In the genomic region with DNA sequence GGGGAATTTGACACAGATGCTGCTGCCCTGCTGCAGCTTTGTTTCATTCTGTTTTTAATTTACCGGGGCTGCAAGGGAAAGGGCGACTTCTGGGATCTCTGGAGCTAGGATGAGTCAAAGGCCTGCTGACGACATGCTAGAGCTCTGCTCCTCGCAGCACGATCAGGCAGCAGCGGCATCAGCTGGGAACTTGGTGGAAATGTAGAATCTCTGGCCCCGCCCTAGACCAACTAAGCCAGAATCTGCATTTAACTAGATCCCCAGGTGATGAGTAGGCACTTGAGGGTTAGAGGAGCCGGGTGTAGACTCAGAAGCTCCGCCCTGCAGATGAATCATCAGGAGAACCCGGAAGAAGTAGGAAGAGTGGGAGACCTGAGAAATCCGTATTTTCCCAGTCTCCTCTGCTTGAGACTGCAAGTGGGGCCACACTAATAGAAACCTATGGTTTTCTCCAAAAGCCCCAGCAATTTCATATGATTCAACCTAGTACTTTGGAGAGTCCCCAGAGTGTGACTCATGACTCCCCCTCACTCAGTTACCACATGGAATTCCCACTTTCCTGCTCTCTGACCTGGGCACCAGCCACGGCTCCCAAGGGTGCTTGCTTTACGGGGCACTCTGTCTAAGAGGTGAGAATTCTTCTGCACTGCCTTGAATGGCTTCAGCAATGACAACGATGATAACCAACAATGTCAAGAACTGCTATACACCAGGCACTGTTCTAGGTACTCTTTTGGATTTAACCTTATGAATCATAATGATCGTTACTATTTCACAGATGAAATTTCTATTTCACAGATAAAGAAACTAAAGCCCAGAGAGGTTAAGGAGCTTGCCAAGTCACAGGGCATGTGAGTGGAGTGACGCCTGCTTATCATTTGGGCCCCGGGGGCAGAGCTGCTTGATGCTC, we compare ENCODE assay signal across 8 cellular contexts. TPM values are rescaled to one million over a fixed set of nuclear protein-coding genes. Genes with fewer than 3 reads are reported as not detected.
DNase-seq lines count a peak whose midpoint lies in the region; ATAC-seq, FAIRE-seq and TF ChIP-seq lines count a peak whose summit lies in the region.

No MANE protein-coding gene starts in this region.

- H3K27ac ChIP-seq in RWPE1 (peak overlapping the region; percentile 86), lung (ENCODE audit: low read depth in 1 of 2, low read length in 1 of 2) (no peak overlapping the region), stomach (no peak overlapping the region)

- H3K27me3 Mint-ChIP-seq in MCF 10A (ENCODE audit: insufficient read depth, unreplicated experiment), result no peaks in the 10 kb centered on the region

- H3K27ac Mint-ChIP-seq in MCF 10A (ENCODE audit: low read depth, unreplicated experiment), result peak overlapping the region; percentile 94

- TF ChIP-seq POLR2A in stomach (IDR thresholded peaks at IDR 0.05), result no peak

- 59 to 79% methylated on average over 17 of the region's 17 CpGs for WGBS in lung, 2 donors
- WGBS in stomach, 5 donors, result 44 to 56% (median 51%) methylated on average over 17 of the region's 17 CpGs

- H3K27me3 ChIP-seq in lung (ENCODE audit: control insufficient read depth, insufficient read depth) (no peaks in the 10 kb centered on the region), stomach (peaks cover 0 to 9% (median 0%) of the 10 kb centered on the region in 3 donors)

- peak overlapping the region; percentile 61 for H3K4me3 Mint-ChIP-seq in MCF 10A (ENCODE audit: unreplicated experiment)

- H3K4me1 ChIP-seq in lung (ENCODE audit: control insufficient read depth in 2 of 2, insufficient read depth in 2 of 2, low read length in 2 of 2) (no peaks in the 10 kb centered on the region), stomach (peaks cover 0 to 11% (median 4%) of the 10 kb centered on the region in 4 donors)

- TF ChIP-seq CTCF in AG09309 (IDR thresholded peaks at IDR 0.05; ENCODE audit: control insufficient read depth, insufficient read depth, low read depth, low read length, missing control alignments) (peak; percentile 42), RWPE1 (conservative IDR thresholded peaks at IDR 0.05; ENCODE audit: low read depth) (peak; percentile 22; the same call in 1 of the 2 replicates), MCF 10A (IDR thresholded peaks at IDR 0.05; ENCODE audit: unreplicated experiment) (no peak), lung (IDR thresholded peaks at IDR 0.05; ENCODE audit: control extremely low read depth, extremely low read depth) (no peak), stomach (IDR thresholded peaks at IDR 0.05) (no peak)

- TF ChIP-seq EP300 in stomach (IDR thresholded peaks at IDR 0.05), result no peak

- no peaks in the 10 kb centered on the region for H3K9me3 Mint-ChIP-seq in MCF 10A (ENCODE audit: unreplicated experiment)

- no peak for FAIRE-seq in frontal cortex (lab: Jason Lieb, UNC)

- no peaks in the 10 kb centered on the region for H3K36me3 Mint-ChIP-seq in MCF 10A (ENCODE audit: insufficient read depth, unreplicated experiment)

- BruUV-seq in MCF 10A (replicated peaks; lab: Mats Ljungman, UMichigan), result TSS peak; percentile 80

- POLR2A ChIA-PET in RWPE1 (lab: Yijun Ruan, JAX; ENCODE audit: low non-redundant PET), result interaction anchor here (0.5 to 1.5 kb wide), 6 partner anchors 47 to 264 kb away, joined by 3 to 5 read pairs (median 4); a partner anchor contains a TSS
- POLR2A ChIA-PET in MCF 10A (lab: Yijun Ruan, JAX), result interaction anchor here (0.5 to 3.4 kb wide), 20 partner anchors 10 to 342 kb away, joined by 3 to 34 read pairs (median 3); a partner anchor contains a TSS

- no peaks in the 10 kb centered on the region for H3K36me3 ChIP-seq in lung (ENCODE audit: control insufficient read depth in 2 of 2, insufficient read depth in 2 of 2, low read length in 2 of 2)
- H3K36me3 ChIP-seq in stomach, result no peaks in the 10 kb centered on the region

- CTCF ChIA-PET in RWPE1 (lab: Yijun Ruan, JAX), result interaction anchor here (0.5 to 1.5 kb wide), 8 partner anchors 32 to 140 kb away, joined by 3 to 8 read pairs (median 4); a partner anchor contains a TSS
- CTCF ChIA-PET in MCF 10A (lab: Yijun Ruan, JAX), result interaction anchor here (0.6 to 3.2 kb wide), 12 partner anchors 43 to 601 kb away, joined by 3 to 17 read pairs (median 4); a partner anchor contains a TSS

- peaks cover 0 to 2% of the 10 kb centered on the region in 2 donors for H3K9me3 ChIP-seq in lung (ENCODE audit: control insufficient read depth in 2 of 2, insufficient read depth in 1 of 2, low read length in 1 of 2)
- H3K9me3 ChIP-seq in stomach, result no peaks in the 10 kb centered on the region

- peak; percentile 70 for ATAC-seq in GM19025 (IDR thresholded peaks at IDR 0.05; ENCODE audit: low read depth, unreplicated experiment)
- peak; percentile 61 for ATAC-seq in HG03571 (IDR thresholded peaks at IDR 0.05; ENCODE audit: unreplicated experiment)
- peak; percentile 77 for ATAC-seq in lung (ENCODE audit: insufficient read depth, low FRiP score)

- DNase-seq in AG09309 (ENCODE audit: low read depth) (peak; percentile 95), RWPE1 (ENCODE audit: low spot score) (peak; percentile 95), MCF 10A (ENCODE audit: unreplicated experiment) (peak; percentile 99), lung (ENCODE audit: low spot score) (peak; percentile 72), stomach (peak; percentile 36), frontal cortex (ENCODE audit: low spot score in 2 of 2) (no peak)

- H3K4me3 ChIP-seq in AG09309 (ENCODE audit: control insufficient read depth, low read depth, low read length) (peak overlapping the region; percentile 14), lung (no peak overlapping the region), stomach (no peak overlapping the region)

- intact Hi-C loops in MCF 10A (cut with micrococcal nuclease) (loop anchor here (1.0 to 5.0 kb wide), 4 partner anchors 43 to 207 kb away; a partner anchor contains a TSS), stomach (cut with DNase I; ENCODE audit: low total_unique reads) (no loop called here)

- peaks cover 26% of the 10 kb centered on the region for H3K4me1 Mint-ChIP-seq in MCF 10A (ENCODE audit: insufficient read depth, unreplicated experiment)

RNA-seq across cellular contexts. Expression of a gene that starts 18.1 kb away (rescaled TPM):
- total RNA-seq in MCF 10A (2022) (0.47 and 0.54 TPM in 2 replicates), lung (1 to 10 TPM; 2.8 to 4.3 TPM), stomach (10 to 100 TPM in 1 of 5 donors, 1 to 10 TPM in 2, not detected in 2; 1.4 to 31.4 (median 4.6) TPM), frontal cortex (5,262 TPM)
- polyA plus RNA-seq in lung (1 to 10 TPM in 1 of 2 donors, under 1 TPM in 1; 0.85 to 2.4 TPM), stomach (1 to 10 TPM; 3.7 to 5.2 (median 4.1) TPM)

RNA-seq across cellular contexts. Expression of a gene that starts 49.4 kb away (rescaled TPM):
- total RNA-seq in MCF 10A (2022) (27.9 and 40.0 TPM in 2 replicates), lung (10 to 100 TPM; 14.0 to 21.2 TPM), stomach (10 to 100 TPM in 2 of 5 donors, 1 to 10 TPM in 3; 4.0 to 92.7 (median 7.8) TPM), frontal cortex (32.2 TPM)
- polyA plus RNA-seq in lung (10 to 100 TPM; 19.6 to 69.7 TPM), stomach (10 to 100 TPM; 36.2 to 48.4 (median 39.4) TPM)

RNA-seq across cellular contexts. Expression of a gene that starts 52.0 kb away (rescaled TPM):
- total RNA-seq in MCF 10A (2022) (13.3 and 17.8 TPM in 2 replicates), lung (10 to 100 TPM; 19.7 to 53.5 TPM), stomach (10 to 100 TPM in 4 of 5 donors, 1 to 10 TPM in 1; 6.7 to 96.9 (median 47.5) TPM), frontal cortex (1,551 TPM)
- polyA plus RNA-seq in lung (10 to 100 TPM; 10.8 to 40.6 TPM), stomach (10 to 100 TPM; 33.4 to 83.9 (median 50.4) TPM)

Comparison
In these comparisons a context has a peak if more than half of its experiments do, and no peak if none do; other contexts are left out.
1. DNase-seq: peak in AG09309 (single experiment), RWPE1 (single experiment), MCF 10A (single experiment), lung (single experiment) and stomach (single experiment); none in frontal cortex (0 of 2).
2. CTCF ChIP-seq: peak in AG09309 (single experiment) and RWPE1 (single experiment); none in MCF 10A (single experiment), lung (single experiment) and stomach (0 of 7).
3. RNA of a gene that starts 18.1 kb away (total RNA-seq): 5,262 TPM in frontal cortex (single experiment); 2.8 to 4.3 TPM in lung, 1.4 to 31.4 TPM in stomach and 0.47 to 0.54 TPM in MCF 10A; every median in the first group is over 100 times any median in the second.
4. RNA of a gene that starts 52.0 kb away (total RNA-seq): 1,551 TPM in frontal cortex (single experiment); 19.7 to 53.5 TPM in lung, 6.7 to 96.9 TPM in stomach and 13.3 to 17.8 TPM in MCF 10A; every median in the first group is over 10 times any median in the second.
5. Peak in every context shown above with its lines, with median percentiles within 50 percentile points of each other: ATAC-seq.